Comparison of ENCODE assay signal across 8 cellular contexts in genomic region chr1:154995301-154995983, GRCh38. TPM values are rescaled to one million over a fixed set of nuclear protein-coding genes. Genes with fewer than 3 reads are reported as not detected.
A peak's percentile ranks its signal among the peaks of the same experiment; 100 is the strongest.
DNase-seq lines count a peak whose midpoint lies in the region; ATAC-seq and TF ChIP-seq lines count a peak whose summit lies in the region.
"Not testable (repeated sequence)": the region's sequence is repeated elsewhere in the genome, so short reads cannot be mapped to it uniquely, and the experiment has no call there.

No MANE protein-coding gene starts in this region.

- not testable (repeated sequence) for BruUV-seq in PC-3 (replicated peaks; lab: Mats Ljungman, UMichigan)

- CTCF ChIA-PET in PC-3 (lab: Charles Lee), result not testable (repeated sequence)

- H3K4me1 ChIP-seq in Loucy (ENCODE audit: insufficient read depth, low read length, poor library complexity, severe bottlenecking) (peaks cover 27% of the 10 kb centered on the region), PC-3 (ENCODE audit: insufficient read depth, low read length) (peaks cover 15% of the 10 kb centered on the region)

- not testable (repeated sequence) for H3K9me2 ChIP-seq in Loucy (replicated peaks; ENCODE audit: low read depth, low read length); PC-3 (replicated peaks; ENCODE audit: low read length)

- H3K4me2 ChIP-seq in Loucy (ENCODE audit: low read depth, low read length, poor library complexity, severe bottlenecking); PC-3 (ENCODE audit: low read length): not testable (repeated sequence)

- H4K20me1 ChIP-seq in Loucy (ENCODE audit: insufficient read depth, low read length, poor library complexity, severe bottlenecking); PC-3 (ENCODE audit: low read length): not testable (repeated sequence)

- peaks cover 17% of the 10 kb centered on the region for H3F3A ChIP-seq in Loucy (ENCODE audit: low read depth)
- H3F3A ChIP-seq in PC-3 (ENCODE audit: low read length, unreplicated experiment), result not testable (repeated sequence)

- H3K36me3 ChIP-seq in Loucy (ENCODE audit: insufficient read depth, low read length); PC-3 (ENCODE audit: low read depth, low read length): not testable (repeated sequence)
- peaks cover 13% of the 10 kb centered on the region for H3K36me3 ChIP-seq in WERI-Rb-1

- not testable (repeated sequence) for H3K79me2 ChIP-seq in Loucy (ENCODE audit: insufficient read depth, low read length); PC-3 (ENCODE audit: low read length)

- peak; percentile 31 for ATAC-seq in PC-3

- not testable (repeated sequence) for H2AFZ ChIP-seq in Loucy (ENCODE audit: low read length); PC-3 (ENCODE audit: low read length)

- intact Hi-C loops in PC-3 (cut with micrococcal nuclease), result not testable (repeated sequence)

- not testable (repeated sequence) for H3K4me3 ChIP-seq in Loucy (ENCODE audit: low read length, poor library complexity, severe bottlenecking); PC-3 (ENCODE audit: low read length); WERI-Rb-1 (ENCODE audit: low read depth, low read length)

- not testable (repeated sequence) for H3K27me3 ChIP-seq in Loucy (ENCODE audit: insufficient read depth, low read length, poor library complexity, severe bottlenecking); PC-3 (ENCODE audit: low read length); WERI-Rb-1 (ENCODE audit: insufficient read depth, low read depth, severe bottlenecking)

- H3K27ac ChIP-seq in 22Rv1, result peak overlapping the region; percentile 57; the same call in 1 of the 2 replicates
- H3K27ac ChIP-seq in PC-3 (ENCODE audit: low read length); WERI-Rb-1: not testable (repeated sequence)

- POLR2A ChIA-PET in PC-3 (lab: Charles Lee; ENCODE audit: unreplicated experiment), result not testable (repeated sequence)

- TF ChIP-seq CTCF in 22Rv1 (IDR thresholded peaks at IDR 0.05) (peak; percentile 65), Loucy (conservative IDR thresholded peaks at IDR 0.05; ENCODE audit: low read length) (peak; percentile 33), PC-3 (conservative IDR thresholded peaks at IDR 0.05; ENCODE audit: low read depth, low read length) (peak; percentile 59), WERI-Rb-1 (IDR thresholded peaks at IDR 0.05; ENCODE audit: low read depth, low read length) (peak; percentile 45; the same call in 1 of the 2 replicates)

- DNase-seq in Daoy (ENCODE audit: low read depth) (peak; percentile 65), PC-3 (peak; percentile 85), WERI-Rb-1 (peak; percentile 87), ecto neural progenitor cell (ENCODE audit: low spot score) (peak; percentile 52), iris pigment epithelial cell (ENCODE audit: low read depth) (peak; percentile 86), pons (ENCODE audit: low spot score) (peak; percentile 77)

- H3K9me3 ChIP-seq in Loucy (ENCODE audit: insufficient read depth, low read depth, low read length); PC-3 (ENCODE audit: low read length); WERI-Rb-1 (ENCODE audit: severe bottlenecking): not testable (repeated sequence)

- not testable (repeated sequence) for H3K9ac ChIP-seq in Loucy (ENCODE audit: low read depth, low read length, poor library complexity, severe bottlenecking); PC-3 (ENCODE audit: low read length)

RNA-seq across cellular contexts. Expression of gene LENEP, which starts 2.1 kb away (rescaled TPM):
- total RNA-seq in Daoy (2014; rRNA removed; shearing (Covaris generic)), result not detected in 2 replicates
- total RNA-seq in PC-3 (2014; rRNA removed), result not detected in 2 replicates

RNA-seq across cellular contexts. Expression of gene ZBTB7B, which starts 7.2 kb away (rescaled TPM):
- 11.7 and 14.8 TPM in 2 replicates for total RNA-seq in Daoy (2014; rRNA removed; shearing (Covaris generic))
- 39.7 and 59.1 TPM in 2 replicates for total RNA-seq in PC-3 (2014; rRNA removed)

RNA-seq across cellular contexts. Expression of gene FLAD1, which starts 12.3 kb away (rescaled TPM):
- 48.1 and 51.2 TPM in 2 replicates for total RNA-seq in Daoy (2014; rRNA removed; shearing (Covaris generic))
- total RNA-seq in PC-3 (2014; rRNA removed), result 58.5 and 84.0 TPM in 2 replicates

RNA-seq across cellular contexts. Expression of gene CKS1B, which starts 21.0 kb away (rescaled TPM):
- total RNA-seq in Daoy (2014; rRNA removed; shearing (Covaris generic)), result 362 and 379 TPM in 2 replicates
- total RNA-seq in PC-3 (2014; rRNA removed), result 330 and 390 TPM in 2 replicates

RNA-seq across cellular contexts. Expression of gene SHC1, which starts 24.9 kb away (rescaled TPM):
- total RNA-seq in Daoy (2014; rRNA removed; shearing (Covaris generic)), result 112 and 126 TPM in 2 replicates
- total RNA-seq in PC-3 (2014; rRNA removed), result 106 and 107 TPM in 2 replicates
